In genomic region chr16:67676516-67676915, GRCh38 we compare ENCODE assay signal across 24 cellular contexts. TPM values are rescaled to one million over a fixed set of nuclear protein-coding genes. Genes with fewer than 3 reads are reported as not detected.
DNase-seq lines count a peak whose midpoint lies in the region; ATAC-seq, FAIRE-seq and TF ChIP-seq lines count a peak whose summit lies in the region.
"Had no signal": no experiment of that assay in that cellular context is flagged by ENCODE, and none has a peak within 500 bp of the region (broad histone marks: within the 10 kb centered on the region; RNA-seq: fewer than 3 reads in every experiment).

No MANE protein-coding gene starts in this region.

- intact Hi-C loops in endothelial cell of umbilical vein (cut with micrococcal nuclease): no loop called here

- peaks cover 4% of the 10 kb centered on the region for H3K79me1 ChIP-seq in trophoblast cell (ENCODE audit: low read length)

- peak; percentile 82 for FAIRE-seq in endothelial cell of umbilical vein (lab: Jason Lieb, UNC)

- no peak overlapping the region for H3K4me3 ChIP-seq in endothelial cell of umbilical vein (replicated peaks in 1 of 3; ENCODE audit: insufficient read depth in 1 of 3, low read depth in 1 of 3, low read length in 3 of 3)
- no peak overlapping the region for H3K4me3 ChIP-seq in trophoblast cell (ENCODE audit: low read depth, low read length)
- H3K4me3 ChIP-seq: HAP-1, heart left ventricle, MG63, upper lobe of left lung had no signal

- H4K20me1 ChIP-seq in endothelial cell of umbilical vein (replicated peaks; ENCODE audit: control insufficient read depth, extremely low read depth, insufficient read depth, low read length): no peaks in the 10 kb centered on the region

- H4K91ac ChIP-seq in trophoblast cell (ENCODE audit: low read depth, low read length): no peak overlapping the region

- no peaks in the 10 kb centered on the region for H3K27me3 Mint-ChIP-seq in activated T-cell treated with anti-CD3 and anti-CD28 coated beads, Interleukin-2, amount 50 U/mL, for 24 hours
- H3K27me3 Mint-ChIP-seq in stimulated activated naive CD8-positive, alpha-beta T cell treated with anti-CD3 and anti-CD28 coated beads, Interleukin-15, amount 100 ng/mL, for 72 hours: no peaks in the 10 kb centered on the region
- H3K27me3 Mint-ChIP-seq: activated CD4-positive, alpha-beta memory T cell treated with anti-CD3 and anti-CD28 coated beads for 36 hours; effector memory CD8-positive, alpha-beta T cell had no signal

- H3K79me2 ChIP-seq in endothelial cell of umbilical vein (ENCODE audit: control insufficient read depth, insufficient read depth, low read length) (no peaks in the 10 kb centered on the region), trophoblast cell (ENCODE audit: control insufficient read depth, insufficient read depth, low read length, poor library complexity) (no peaks in the 10 kb centered on the region)

- H3K9me1 ChIP-seq in endothelial cell of umbilical vein (replicated peaks; ENCODE audit: control insufficient read depth, extremely low read depth, insufficient read depth, low read length): no peaks in the 10 kb centered on the region

- no peak overlapping the region for H4K8ac ChIP-seq in trophoblast cell (ENCODE audit: low read depth, low read length)

- no peak overlapping the region for H4K12ac ChIP-seq in trophoblast cell (ENCODE audit: low read depth, low read length)

- no peak for TF ChIP-seq CTCF in endothelial cell of umbilical vein (IDR thresholded peaks at IDR 0.05; ENCODE audit: extremely low read depth in 1 of 2, insufficient read depth in 1 of 2, low read depth in 1 of 2, low read length in 2 of 2)

- H3K36me3 ChIP-seq in endothelial cell of umbilical vein (ENCODE audit: control insufficient read depth in 2 of 2, extremely low read depth in 1 of 2, insufficient read depth in 2 of 2, low read length in 2 of 2) (peaks cover 0 to 18% of the 10 kb centered on the region in 2 experiments), trophoblast cell (ENCODE audit: control insufficient read depth in 1 of 2, insufficient read depth in 2 of 2, low read length in 2 of 2) (peaks cover 16 to 24% of the 10 kb centered on the region in 2 experiments)
- H3K36me3 ChIP-seq: HAP-1, MG63 had no signal

- no peak overlapping the region for H3K18ac ChIP-seq in trophoblast cell (ENCODE audit: low read length)

- no TSS peak for BruUV-seq in endothelial cell of umbilical vein (replicated peaks; lab: Mats Ljungman, UMichigan)

- POLR2A ChIA-PET in endothelial cell of umbilical vein (lab: Charles Lee): interaction anchor here (1.2 kb wide), 1 partner anchor 42 kb away, joined by 4 read pairs; no protein-coding TSS in a partner anchor

- H3K9me3 Mint-ChIP-seq in activated T-cell treated with anti-CD3 and anti-CD28 coated beads, Interleukin-2, amount 50 U/mL, for 24 hours: no peaks in the 10 kb centered on the region
- H3K9me3 Mint-ChIP-seq in stimulated activated naive CD8-positive, alpha-beta T cell treated with anti-CD3 and anti-CD28 coated beads, Interleukin-15, amount 100 ng/mL, for 72 hours: no peaks in the 10 kb centered on the region
- H3K9me3 Mint-ChIP-seq: activated CD4-positive, alpha-beta memory T cell treated with anti-CD3 and anti-CD28 coated beads for 36 hours; activated naive CD4-positive, alpha-beta T cell treated with anti-CD3 and anti-CD28 coated beads for 36 hours; effector memory CD8-positive, alpha-beta T cell had no signal

- H3K23ac ChIP-seq in trophoblast cell (ENCODE audit: low read length): no peak overlapping the region

- H3K4me1 ChIP-seq in endothelial cell of umbilical vein (ENCODE audit: control insufficient read depth, extremely low read depth, insufficient read depth, low read length) (peaks cover 26% of the 10 kb centered on the region), trophoblast cell (ENCODE audit: control insufficient read depth in 1 of 2, insufficient read depth in 2 of 2, low read length in 2 of 2) (peaks cover 11 to 14% of the 10 kb centered on the region in 2 experiments)
- H3K4me1 ChIP-seq: HAP-1 had no signal

- H3K9me3 ChIP-seq in endothelial cell of umbilical vein (replicated peaks; ENCODE audit: control insufficient read depth, insufficient read depth, low read length): no peaks in the 10 kb centered on the region
- H3K9me3 ChIP-seq in trophoblast cell (ENCODE audit: insufficient read depth, low read depth, low read length): no peaks in the 10 kb centered on the region
- H3K9me3 ChIP-seq: Caco-2, HAP-1, heart left ventricle, MG63, upper lobe of left lung had no signal

- TF ChIP-seq POLR2A in endothelial cell of umbilical vein (IDR thresholded peaks at IDR 0.05; ENCODE audit: low read depth, low read length): no peak

- dilution Hi-C loops in endothelial cell of umbilical vein (cut with MboI; ENCODE audit: extremely low pct_ligation_motif_present, low sequenced_read_pairs): loop anchor here (25.0 kb wide), 1 partner anchor 236 kb away; no protein-coding TSS in a partner anchor

- no peaks in the 10 kb centered on the region for H3K27me3 ChIP-seq in endothelial cell of umbilical vein (ENCODE audit: control insufficient read depth in 2 of 2, insufficient read depth in 2 of 2, low read length in 2 of 2)
- no peaks in the 10 kb centered on the region for H3K27me3 ChIP-seq in trophoblast cell (ENCODE audit: insufficient read depth, low read length)
- H3K27me3 ChIP-seq: heart left ventricle, MG63, upper lobe of left lung had no signal

- H2AFZ ChIP-seq in endothelial cell of umbilical vein (ENCODE audit: low read depth, low read length) (no peak overlapping the region), trophoblast cell (ENCODE audit: insufficient read depth, low read length, poor library complexity) (no peak overlapping the region)

- no peak overlapping the region for H3K14ac ChIP-seq in trophoblast cell (ENCODE audit: low read length)

- CTCF ChIA-PET in endothelial cell of umbilical vein (lab: Charles Lee): interaction anchor here (0.7 to 2.5 kb wide), 7 partner anchors 10 to 156 kb away, joined by 3 to 18 read pairs (median 5); partner anchors contain the start of genes C16orf86, ENKD1, RANBP10 and TSNAXIP1

- no CpG with 5 or more reads among the region's 4 CpGs for WGBS in trophoblast cell (ENCODE audit: extremely low coverage, insufficient coverage, insufficient read length)

- H3K4me1 Mint-ChIP-seq in activated T-cell treated with anti-CD3 and anti-CD28 coated beads, Interleukin-2, amount 50 U/mL, for 24 hours (ENCODE audit: low read depth): no peaks in the 10 kb centered on the region
- peaks cover 12% of the 10 kb centered on the region for H3K4me1 Mint-ChIP-seq in stimulated activated naive CD8-positive, alpha-beta T cell treated with anti-CD3 and anti-CD28 coated beads, Interleukin-15, amount 100 ng/mL, for 72 hours

- no peak for ATAC-seq in GM18517 (IDR thresholded peaks at IDR 0.05; ENCODE audit: unreplicated experiment)
- no peak for ATAC-seq in stimulated activated naive CD8-positive, alpha-beta T cell treated with anti-CD3 and anti-CD28 coated beads, Interleukin-15, amount 100 ng/mL, for 72 hours
- ATAC-seq: effector memory CD8-positive, alpha-beta T cell; heart left ventricle; sciatic nerve had no signal

- no peak overlapping the region for H2BK12ac ChIP-seq in trophoblast cell (ENCODE audit: low read length)

- H3K4me3 Mint-ChIP-seq in activated T-cell treated with anti-CD3 and anti-CD28 coated beads, Interleukin-2, amount 50 U/mL, for 24 hours: no peak overlapping the region
- no peak overlapping the region for H3K4me3 Mint-ChIP-seq in stimulated activated naive CD8-positive, alpha-beta T cell treated with anti-CD3 and anti-CD28 coated beads, Interleukin-15, amount 100 ng/mL, for 72 hours
- H3K4me3 Mint-ChIP-seq: activated CD4-positive, alpha-beta memory T cell treated with anti-CD3 and anti-CD28 coated beads for 36 hours; activated naive CD4-positive, alpha-beta T cell treated with anti-CD3 and anti-CD28 coated beads for 36 hours; effector memory CD8-positive, alpha-beta T cell had no signal

- no peak overlapping the region for H3K27ac Mint-ChIP-seq in activated T-cell treated with anti-CD3 and anti-CD28 coated beads, Interleukin-2, amount 50 U/mL, for 24 hours
- H3K27ac Mint-ChIP-seq in stimulated activated naive CD8-positive, alpha-beta T cell treated with anti-CD3 and anti-CD28 coated beads, Interleukin-15, amount 100 ng/mL, for 72 hours: no peak overlapping the region
- H3K27ac Mint-ChIP-seq: activated CD4-positive, alpha-beta memory T cell treated with anti-CD3 and anti-CD28 coated beads for 36 hours; activated naive CD4-positive, alpha-beta T cell treated with anti-CD3 and anti-CD28 coated beads for 36 hours had no signal

- H2BK120ac ChIP-seq in trophoblast cell (ENCODE audit: insufficient read depth, low read length, poor library complexity): no peak overlapping the region

- H2BK5ac ChIP-seq in trophoblast cell (ENCODE audit: low read depth, low read length, poor library complexity): no peak overlapping the region

- no peak overlapping the region for H3K9ac ChIP-seq in endothelial cell of umbilical vein (replicated peaks; ENCODE audit: extremely low read depth, insufficient read depth, low read length)
- H3K9ac ChIP-seq in trophoblast cell (ENCODE audit: low read length): no peak overlapping the region

- H3K36me3 Mint-ChIP-seq in activated T-cell treated with anti-CD3 and anti-CD28 coated beads, Interleukin-2, amount 50 U/mL, for 24 hours (ENCODE audit: low read depth): peaks cover 31% of the 10 kb centered on the region
- H3K36me3 Mint-ChIP-seq: activated CD4-positive, alpha-beta memory T cell treated with anti-CD3 and anti-CD28 coated beads for 36 hours had no signal

- no peak overlapping the region for H3K4ac ChIP-seq in trophoblast cell (ENCODE audit: low read depth, low read length)

- H3K27ac ChIP-seq in endothelial cell of umbilical vein (ENCODE audit: insufficient read depth, low read depth, low read length) (no peak overlapping the region), trophoblast cell (ENCODE audit: low read depth, low read length) (peak overlapping the region; percentile 32)

- no peak overlapping the region for H3K4me2 ChIP-seq in endothelial cell of umbilical vein (ENCODE audit: insufficient read depth, low read length)
- H3K4me2 ChIP-seq in trophoblast cell (ENCODE audit: low read length): no peak overlapping the region

- DNase-seq in HPDE6-E6E7 (ENCODE audit: extremely low spot score): peak; percentile 77
- DNase-seq in endothelial cell of umbilical vein (ENCODE audit: low read depth, low spot score): peak; percentile 77
- peak; percentile 80 to 93 for DNase-seq in trophoblast cell
- DNase-seq in activated T-cell treated with anti-CD3 and anti-CD28 coated beads, Interleukin-2, amount 50 U/mL, for 24 hours: no peak
- DNase-seq in stimulated activated naive CD8-positive, alpha-beta T cell treated with anti-CD3 and anti-CD28 coated beads, Interleukin-15, amount 100 ng/mL, for 72 hours: no peak
- DNase-seq: activated CD4-positive, alpha-beta memory T cell treated with anti-CD3 and anti-CD28 coated beads for 36 hours; activated naive CD4-positive, alpha-beta T cell treated with anti-CD3 and anti-CD28 coated beads for 36 hours; activated T-cell treated with anti-CD3 and anti-CD28 coated beads for 4 hours; anterior cingulate cortex; Caco-2; cerebellar nuclear complex; effector memory CD8-positive, alpha-beta T cell; heart left ventricle; MG63; NCI-H146; NCI-H2171; NCI-H526 treated with DMSO at 0.1 percent for 48 hours; SHP77 treated with DMSO at 0.1 percent for 48 hours; stimulated activated naive CD4-positive, alpha-beta T cell treated with Interleukin-2 at 50 U/mL for 16 hours; upper lobe of left lung had no signal

- no peak overlapping the region for H2AK5ac ChIP-seq in trophoblast cell (ENCODE audit: low read length)

RNA-seq across cellular contexts. Expression of gene C16orf86, which starts 9.9 kb away (rescaled TPM):
- total RNA-seq in endothelial cell of umbilical vein: 0.62 and 1.2 TPM in 2 replicates
- polyA plus RNA-seq in endothelial cell of umbilical vein: 0.80 and 0.98 TPM in 2 replicates
- polyA plus RNA-seq in endothelial cell of umbilical vein (2011; cell fraction: cytosol; rRNA removed): 0.65 and 1.4 TPM in 2 replicates
- polyA plus RNA-seq in endothelial cell of umbilical vein (2011; cell fraction: nucleus; rRNA removed): 1.4 and 2.0 TPM in 2 replicates
- 0.55 and 0.63 TPM in 2 replicates for polyA plus RNA-seq in endothelial cell of umbilical vein (2012)
- 0.11 and 0.46 TPM in 2 replicates for polyA minus RNA-seq in endothelial cell of umbilical vein
- not detected for polyA minus RNA-seq in endothelial cell of umbilical vein (2011; cell fraction: cytosol; rRNA and poly(A)+ RNA removed)
- not detected in 2 replicates for polyA minus RNA-seq in endothelial cell of umbilical vein (2011; cell fraction: nucleus; rRNA and poly(A)+ RNA removed)
- polyA plus RNA-seq in trophoblast cell (2013): 0.54 and 0.86 TPM in 2 replicates
- total RNA-seq: Daoy had no signal

RNA-seq across cellular contexts. Expression of gene ENKD1, which starts 10.0 kb away (rescaled TPM):
- total RNA-seq in endothelial cell of umbilical vein: 17.3 and 17.5 TPM in 2 replicates
- 16.7 and 21.9 TPM in 2 replicates for polyA plus RNA-seq in endothelial cell of umbilical vein
- 8.8 and 11.5 TPM in 2 replicates for polyA plus RNA-seq in endothelial cell of umbilical vein (2011; cell fraction: cytosol; rRNA removed)
- 21.1 and 21.4 TPM in 2 replicates for polyA plus RNA-seq in endothelial cell of umbilical vein (2011; cell fraction: nucleus; rRNA removed)
- polyA plus RNA-seq in endothelial cell of umbilical vein (2012): 8.3 and 12.7 TPM in 2 replicates
- polyA minus RNA-seq in endothelial cell of umbilical vein: 3.6 and 8.2 TPM in 2 replicates
- 10.7 TPM for polyA minus RNA-seq in endothelial cell of umbilical vein (2011; cell fraction: cytosol; rRNA and poly(A)+ RNA removed)
- 6.3 and 6.5 TPM in 2 replicates for polyA minus RNA-seq in endothelial cell of umbilical vein (2011; cell fraction: nucleus; rRNA and poly(A)+ RNA removed)
- polyA plus RNA-seq in trophoblast cell (2013): 4.3 and 4.7 TPM in 2 replicates

RNA-seq across cellular contexts. Expression of gene PARD6A, which starts 15.8 kb away (rescaled TPM):
- total RNA-seq in endothelial cell of umbilical vein: 1.3 and 1.7 TPM in 2 replicates
- 2.9 and 4.3 TPM in 2 replicates for polyA plus RNA-seq in endothelial cell of umbilical vein
- polyA plus RNA-seq in endothelial cell of umbilical vein (2011; cell fraction: cytosol; rRNA removed): 1.5 and 2.1 TPM in 2 replicates
- polyA plus RNA-seq in endothelial cell of umbilical vein (2011; cell fraction: nucleus; rRNA removed): 0.51 and 1.1 TPM in 2 replicates
- 1.1 and 1.5 TPM in 2 replicates for polyA plus RNA-seq in endothelial cell of umbilical vein (2012)
- polyA minus RNA-seq in endothelial cell of umbilical vein: 0.79 and 1.0 TPM in 2 replicates
- polyA minus RNA-seq in endothelial cell of umbilical vein (2011; cell fraction: cytosol; rRNA and poly(A)+ RNA removed): 3.2 TPM
- polyA minus RNA-seq in endothelial cell of umbilical vein (2011; cell fraction: nucleus; rRNA and poly(A)+ RNA removed): 0.48 TPM in 1 of 2 replicates, not detected in the other
- 0.74 and 0.76 TPM in 2 replicates for polyA plus RNA-seq in trophoblast cell (2013)

RNA-seq across cellular contexts. Expression of gene ACD, which starts 16.5 kb away (rescaled TPM):
- total RNA-seq in endothelial cell of umbilical vein: 24.4 and 26.9 TPM in 2 replicates
- 36.0 and 45.1 TPM in 2 replicates for polyA plus RNA-seq in endothelial cell of umbilical vein
- polyA plus RNA-seq in endothelial cell of umbilical vein (2011; cell fraction: cytosol; rRNA removed): 27.1 and 27.9 TPM in 2 replicates
- 40.4 and 46.8 TPM in 2 replicates for polyA plus RNA-seq in endothelial cell of umbilical vein (2011; cell fraction: nucleus; rRNA removed)
- 23.9 and 26.7 TPM in 2 replicates for polyA plus RNA-seq in endothelial cell of umbilical vein (2012)
- 10.5 and 14.6 TPM in 2 replicates for polyA minus RNA-seq in endothelial cell of umbilical vein
- polyA minus RNA-seq in endothelial cell of umbilical vein (2011; cell fraction: cytosol; rRNA and poly(A)+ RNA removed): 29.0 TPM
- polyA minus RNA-seq in endothelial cell of umbilical vein (2011; cell fraction: nucleus; rRNA and poly(A)+ RNA removed): 9.6 and 9.9 TPM in 2 replicates
- polyA plus RNA-seq in trophoblast cell (2013): 22.2 and 22.3 TPM in 2 replicates

RNA-seq across cellular contexts. Expression of gene CARMIL2, which starts 31.6 kb away (rescaled TPM):
- total RNA-seq in endothelial cell of umbilical vein: 2.2 and 2.7 TPM in 2 replicates
- 0.65 and 0.95 TPM in 2 replicates for polyA plus RNA-seq in endothelial cell of umbilical vein
- polyA plus RNA-seq in endothelial cell of umbilical vein (2011; cell fraction: cytosol; rRNA removed): 0.06 and 0.34 TPM in 2 replicates
- polyA plus RNA-seq in endothelial cell of umbilical vein (2011; cell fraction: nucleus; rRNA removed): 2.9 and 3.5 TPM in 2 replicates
- 0.15 and 0.53 TPM in 2 replicates for polyA plus RNA-seq in endothelial cell of umbilical vein (2012)
- 0.66 and 0.85 TPM in 2 replicates for polyA minus RNA-seq in endothelial cell of umbilical vein
- not detected for polyA minus RNA-seq in endothelial cell of umbilical vein (2011; cell fraction: cytosol; rRNA and poly(A)+ RNA removed)
- 1.5 and 1.8 TPM in 2 replicates for polyA minus RNA-seq in endothelial cell of umbilical vein (2011; cell fraction: nucleus; rRNA and poly(A)+ RNA removed)
- 2.3 and 2.5 TPM in 2 replicates for polyA plus RNA-seq in trophoblast cell (2013)

Comparison
In these comparisons a context has a peak if more than half of its experiments do, and no peak if none do; other contexts are left out.
1. DNase-seq: peak in HPDE6-E6E7 (single experiment), endothelial cell of umbilical vein (single experiment) and trophoblast cell (2 of 2); none in activated T-cell treated with anti-CD3 and anti-CD28 coated beads, Interleukin-2, amount 50 U/mL, for 24 hours (single experiment) and stimulated activated naive CD8-positive, alpha-beta T cell treated with anti-CD3 and anti-CD28 coated beads, Interleukin-15, amount 100 ng/mL, for 72 hours (0 of 2).